In genomic region chr1:112396668-112397025, GRCh38 we compare ENCODE assay signal across 8 cellular contexts. TPM values are rescaled to one million over a fixed set of nuclear protein-coding genes. Genes with fewer than 3 reads are reported as not detected.
DNase-seq lines count a peak whose midpoint lies in the region; ATAC-seq and TF ChIP-seq lines count a peak whose summit lies in the region.

No MANE protein-coding gene starts in this region.

- CTCF ChIA-PET in HCT116 (lab: Charles Lee) = interaction anchor here (1.0 kb wide), 1 partner anchor 304 kb away, joined by 3 read pairs; no protein-coding TSS in a partner anchor

- no peak overlapping the region for H2AFZ ChIP-seq in HCT116 (ENCODE audit: low read depth, low read length, poor library complexity, severe bottlenecking)

- no peaks in the 10 kb centered on the region for H3K27me3 ChIP-seq in HCT116 (ENCODE audit: insufficient read depth, low read length)
- H3K27me3 ChIP-seq in adrenal gland = no peaks in the 10 kb centered on the region
- no peaks in the 10 kb centered on the region for H3K27me3 ChIP-seq in layer of hippocampus (ENCODE audit: control insufficient read depth, insufficient read depth, low read length)
- peaks cover 2% of the 10 kb centered on the region for H3K27me3 ChIP-seq in thymus (ENCODE audit: control insufficient read depth, insufficient read depth)

- H3K4me2 ChIP-seq in HCT116 (ENCODE audit: low read length) = peak overlapping the region; percentile 86

- H3K9me2 ChIP-seq in HCT116 (ENCODE audit: insufficient read depth) = no peaks in the 10 kb centered on the region

- no TSS peak for BruUV-seq in HCT116 (replicated peaks; lab: Mats Ljungman, UMichigan)

- ATAC-seq in HCT116 = no peak

- H3K4me3 ChIP-seq in AG09309 (ENCODE audit: control insufficient read depth, low read depth, low read length) (peak overlapping the region; percentile 99), HCT116 (replicated peaks in 1 of 2; ENCODE audit: low read depth in 1 of 2, low read length in 2 of 2) (peak overlapping the region; percentile 60 to 98), adrenal gland (peak overlapping the region; percentile 7 to 100 (median 76)), thymus (ENCODE audit: low read length) (peak overlapping the region; percentile 59)

- RAD21 ChIA-PET in HCT116 (lab: Charles Lee; ENCODE audit: low non-redundant PET in 1 of 2, low total read pairs in 2 of 2, uncharacterized antibody in 2 of 2, unreplicated experiment in 2 of 2) = no interaction called here

- TF ChIP-seq RAD21 in HCT116 (IDR thresholded peaks at IDR 0.05; ENCODE audit: low read depth) = no peak

- H3K4me1 ChIP-seq in HCT116 (ENCODE audit: control insufficient read depth in 1 of 2, insufficient read depth in 2 of 2, low read length in 2 of 2) (peaks cover 15 to 35% of the 10 kb centered on the region in 2 experiments), adrenal gland (replicated peaks in 1 of 2) (peaks cover 15 to 43% of the 10 kb centered on the region in 2 donors), thymus (ENCODE audit: control insufficient read depth, insufficient read depth, low read length) (peaks cover 8% of the 10 kb centered on the region)

- H3K36me3 ChIP-seq in HCT116 (ENCODE audit: control insufficient read depth in 1 of 2, insufficient read depth in 2 of 2, low read length in 2 of 2) (no peaks in the 10 kb centered on the region), adrenal gland (replicated peaks in 1 of 2) (no peaks in the 10 kb centered on the region), thymus (ENCODE audit: control insufficient read depth, insufficient read depth) (no peaks in the 10 kb centered on the region)

- intact Hi-C loops in HCT116 (cut with micrococcal nuclease) (no loop called here), adrenal gland (cut with DNase I) (loop anchor here (5.0 to 10.0 kb wide), 3 partner anchors 66 to 311 kb away; partner anchors contain the start of genes CAPZA1 (in 1 of the 2), RHOC (in 1 of the 2) and ST7L (in 1 of the 2))

- TF ChIP-seq POLR2A in HCT116 (IDR thresholded peaks at IDR 0.05; ENCODE audit: borderline replicate concordance, extremely low read depth, insufficient read depth, insufficient read length) (no peak), adrenal gland (IDR thresholded peaks at IDR 0.05) (no peak)

- DNase-seq in AG09309 (ENCODE audit: low read depth) = no peak
- no peak for DNase-seq in HCT116 (ENCODE audit: low read depth, low spot score)
- DNase-seq in adrenal gland = no peak
- no peak for DNase-seq in stimulated activated CD4-positive, alpha-beta T cell treated with anti-CD3 and anti-CD28 coated beads, Interleukin-2, amount 100 ng/mL, for 48 hours
- DNase-seq in HuH-7 (ENCODE audit: low spot score) = no peak
- DNase-seq in COR-L47 (lab: John Stamatoyannopoulos, UW) = no peak

- POLR2A ChIA-PET in HCT116 (lab: Charles Lee) = no interaction called here

- H3K9ac ChIP-seq in HCT116 (ENCODE audit: low read length) = peak overlapping the region; percentile 84

- H3K9me3 ChIP-seq in HCT116 (ENCODE audit: control insufficient read depth in 1 of 2, insufficient read depth in 1 of 2, low read depth in 1 of 2, low read length in 2 of 2) = no peaks in the 10 kb centered on the region
- H3K9me3 ChIP-seq in adrenal gland (replicated peaks in 1 of 3) = no peaks in the 10 kb centered on the region
- no peaks in the 10 kb centered on the region for H3K9me3 ChIP-seq in thymus (ENCODE audit: control insufficient read depth)

- TF ChIP-seq CTCF in AG09309 (IDR thresholded peaks at IDR 0.05; ENCODE audit: control insufficient read depth, insufficient read depth, low read depth, low read length, missing control alignments) = no peak
- no peak for TF ChIP-seq CTCF in HCT116 (IDR thresholded peaks at IDR 0.05 in 2 of 3, conservative IDR thresholded peaks at IDR 0.05 in 1 of 3; ENCODE audit: borderline replicate concordance in 1 of 3, insufficient read depth in 1 of 3, low read depth in 2 of 3, low read length in 2 of 3)
- TF ChIP-seq CTCF in adrenal gland (IDR thresholded peaks at IDR 0.05) = no peak

- H3K27ac ChIP-seq in HCT116 (ENCODE audit: low read depth, low read length) (peak overlapping the region; percentile 67), adrenal gland (peak overlapping the region in 3 of 5 donors; percentile 80 to 91 (median 88)), layer of hippocampus (ENCODE audit: low read depth, low read length) (peak overlapping the region; percentile 67), thymus (ENCODE audit: low read depth) (no peak overlapping the region)

- no peaks in the 10 kb centered on the region for H4K20me1 ChIP-seq in HCT116 (ENCODE audit: insufficient read depth)

- WGBS in adrenal gland, 4 donors = 0% methylated on average over 9 of the region's 9 CpGs
- WGBS in thymus = 2% methylated on average over 9 of the region's 9 CpGs

- H3K79me2 ChIP-seq in HCT116 (ENCODE audit: insufficient read depth, low read length) = peaks cover 41% of the 10 kb centered on the region

TF ChIP-seq in HCT116, 20 proteins besides CTCF, POLR2A, EP300 and RAD21 (continues in another document):
- no peak for TF ChIP-seq EZH2phosphoT487 (IDR thresholded peaks at IDR 0.05; ENCODE audit: borderline replicate concordance)
- no peak for TF ChIP-seq TCF7L2 (IDR thresholded peaks at IDR 0.05; ENCODE audit: borderline replicate concordance, extremely low read depth, insufficient read depth, insufficient read length)
- TF ChIP-seq ATF3 (IDR thresholded peaks at IDR 0.05) = no peak
- no peak for TF ChIP-seq SP1 (IDR thresholded peaks at IDR 0.05; ENCODE audit: low read depth)
- no peak for TF ChIP-seq EGR1 (IDR thresholded peaks at IDR 0.05; ENCODE audit: low read depth)
- no peak for TF ChIP-seq ZFX (IDR thresholded peaks at IDR 0.05)
- TF ChIP-seq SRF (IDR thresholded peaks at IDR 0.05; ENCODE audit: low read depth) = no peak
- TF ChIP-seq ELF1 (IDR thresholded peaks at IDR 0.05; ENCODE audit: borderline replicate concordance, low read depth) = no peak
- no peak for TF ChIP-seq JUND (IDR thresholded peaks at IDR 0.05)
- no peak for TF ChIP-seq REST (IDR thresholded peaks at IDR 0.05; ENCODE audit: low read depth)
- no peak for TF ChIP-seq YY1 (IDR thresholded peaks at IDR 0.05; ENCODE audit: extremely low read depth, insufficient replicate concordance, low read depth, low read length)
- TF ChIP-seq, protein P1, sequence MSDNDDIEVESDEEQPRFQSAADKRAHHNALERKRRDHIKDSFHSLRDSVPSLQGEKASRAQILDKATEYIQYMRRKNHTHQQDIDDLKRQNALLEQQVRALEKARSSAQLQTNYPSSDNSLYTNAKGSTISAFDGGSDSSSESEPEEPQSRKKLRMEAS (IDR thresholded peaks at IDR 0.05) = no peak
- no peak for TF ChIP-seq CEBPB (IDR thresholded peaks at IDR 0.05; ENCODE audit: low read depth)
- no peak for TF ChIP-seq SIN3A (IDR thresholded peaks at IDR 0.05; ENCODE audit: low read depth)
- TF ChIP-seq POLR2AphosphoS5 (IDR thresholded peaks at IDR 0.05; ENCODE audit: low read depth, low read length) = no peak
- no peak for TF ChIP-seq EZH2 (IDR thresholded peaks at IDR 0.05)
- no peak for TF ChIP-seq ZNF274 (IDR thresholded peaks at IDR 0.05; ENCODE audit: low read depth, low read length)
- no peak for TF ChIP-seq CBX3 (IDR thresholded peaks at IDR 0.05; ENCODE audit: low read depth)

RNA-seq across cellular contexts. Expression of gene CTTNBP2NL, which starts 0.6 kb away (rescaled TPM):
- total RNA-seq in HCT116 (2021; ENCODE audit: unreplicated experiment) (18.0 TPM), adrenal gland (10 to 100 TPM in 5 of 8 donors, 1 to 10 TPM in 3; 5.5 to 22.0 (median 16.8) TPM)
- polyA plus RNA-seq in HCT116 (2012) = 4.8 and 5.4 TPM in 2 replicates
- polyA plus RNA-seq in adrenal gland (10 to 100 TPM in 1 of 3 donors, 1 to 10 TPM in 2; 2.5 to 11.3 (median 6.3) TPM), thymus (4.8 TPM)
